3 cellular contexts compared by ENCODE assay signal in genomic region chr6:3193102-3193837, GRCh38.
TF ChIP-seq lines count a peak whose summit lies in the region.

No MANE protein-coding gene starts in this region.

TF ChIP-seq in GM23338, 12 proteins besides CTCF, POLR2A, EP300 and RAD21:
- TF ChIP-seq NANOG (IDR thresholded peaks at IDR 0.05; ENCODE audit: borderline replicate concordance) (no peak), ZNF114 (CRISPR knock-in tag; IDR thresholded peaks at IDR 0.05) (no peak), ZNF331 (CRISPR knock-in tag; IDR thresholded peaks at IDR 0.05; ENCODE audit: low read depth) (no peak), POLR2AphosphoS5 (IDR thresholded peaks at IDR 0.05; ENCODE audit: low read depth) (no peak), ETS1 (IDR thresholded peaks at IDR 0.05) (no peak), CREB1 (CRISPR knock-in tag; IDR thresholded peaks at IDR 0.05; ENCODE audit: low read depth) (no peak)

TF ChIP-seq in WTC11, 78 proteins besides CTCF, POLR2A, EP300 and RAD21:
- TF ChIP-seq TEAD1 (CRISPR knock-in tag; IDR thresholded peaks at IDR 0.05) (no peak), ZNF396 (CRISPR knock-in tag; IDR thresholded peaks at IDR 0.05; ENCODE audit: borderline replicate concordance) (no peak), SMAD4 (CRISPR knock-in tag; IDR thresholded peaks at IDR 0.05) (no peak)
TF ChIP-seq in WTC11: peak in this region for 0.

TF ChIP-seq in H1, 55 proteins besides CTCF, POLR2A, EP300 and RAD21:
- TF ChIP-seq BACH1 (IDR thresholded peaks at IDR 0.05; ENCODE audit: low read length) (no peak), TEAD4 (IDR thresholded peaks at IDR 0.05; ENCODE audit: low read depth, low read length) (0 out of 2 replicates have a peak, but pooled peaks have one; percentile 6)
